1 cellular context compared by ENCODE assay signal in the genomic region with DNA sequence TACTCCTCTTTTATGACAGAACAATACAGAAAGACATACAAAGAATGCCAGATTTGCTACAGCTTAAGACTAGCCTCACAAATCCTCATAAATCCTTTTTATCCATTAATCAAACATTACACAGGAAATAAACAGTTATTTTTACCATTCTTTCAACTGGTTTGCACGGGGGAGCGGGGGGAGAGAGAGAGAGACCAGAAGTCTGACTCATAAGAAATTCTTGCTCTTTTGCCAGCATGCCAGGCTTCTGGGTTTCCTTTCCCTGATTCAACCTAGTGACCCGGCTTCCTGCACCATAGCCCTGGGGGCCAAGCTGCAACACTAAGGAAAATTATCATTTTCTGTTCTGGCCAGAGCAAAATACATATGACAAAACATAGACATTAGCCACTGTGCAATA.
A peak's percentile ranks its signal among the peaks of the same experiment; 100 is the strongest.
TF ChIP-seq lines count a peak whose summit lies in the region.

No MANE protein-coding gene starts in this region.

TF ChIP-seq in endothelial cell of umbilical vein, 7 proteins besides CTCF, POLR2A, EP300 and RAD21:
- TF ChIP-seq JUN (IDR thresholded peaks at IDR 0.05; ENCODE audit: borderline replicate concordance, insufficient read depth, insufficient read length, low read depth) (peak; percentile 83), GATA2 (IDR thresholded peaks at IDR 0.05; ENCODE audit: insufficient read depth, insufficient read length, low read depth, low read length) (peak; percentile 88), FOS (IDR thresholded peaks at IDR 0.05; ENCODE audit: borderline replicate concordance, insufficient read depth, low read length) (peak; percentile 85), POLR2AphosphoS5 (IDR thresholded peaks at IDR 0.05; ENCODE audit: insufficient read depth, low read depth, low read length) (peak; percentile 78), MYC (IDR thresholded peaks at IDR 0.05; ENCODE audit: low read depth, low read length) (no peak)
